Comparison of ENCODE assay signal across 1 cellular context in genomic region chr12:751192-751827, GRCh38.
TF ChIP-seq lines count a peak whose summit lies in the region.

No MANE protein-coding gene starts in this region.

TF ChIP-seq in K562, 482 proteins besides CTCF, POLR2A, EP300 and RAD21 (continued from another document and continues in another):
- TF ChIP-seq TOE1 (IDR thresholded peaks at IDR 0.05; ENCODE audit: borderline replicate concordance), result peak; percentile 59; the same call in 1 of the 2 replicates
- no peak for TF ChIP-seq TOE1 (CRISPR knock-in tag; IDR thresholded peaks at IDR 0.05; ENCODE audit: borderline replicate concordance, low read depth)
- TF ChIP-seq PYGO2 (tag; IDR thresholded peaks at IDR 0.05), result no peak
- no peak for TF ChIP-seq RREB1 (CRISPR knock-in tag; IDR thresholded peaks at IDR 0.05)
- TF ChIP-seq TRIM24 (IDR thresholded peaks at IDR 0.05), result peak in 1 of 2 experiments; percentile 54; a peak in 2 of 4 replicates
- no peak for TF ChIP-seq THAP7 (CRISPR knock-in tag; IDR thresholded peaks at IDR 0.05)
- 0 out of 2 replicates have a peak, but pooled peaks have one; percentile 56 for TF ChIP-seq MTA1 (IDR thresholded peaks at IDR 0.05; ENCODE audit: borderline replicate concordance)
- TF ChIP-seq HNRNPL (IDR thresholded peaks at IDR 0.05; ENCODE audit: low read depth, low read length), result no peak
- TF ChIP-seq NFE2 (IDR thresholded peaks at IDR 0.05; ENCODE audit: low read depth), result no peak
- TF ChIP-seq FOXK2 (conservative IDR thresholded peaks at IDR 0.05 in 1 of 2, IDR thresholded peaks at IDR 0.05 in 1 of 2; ENCODE audit: low read depth in 2 of 2), result no peak
- TF ChIP-seq CREM (IDR thresholded peaks at IDR 0.05; ENCODE audit: low read depth), result peak; percentile 75; the same call in 1 of the 2 replicates
- TF ChIP-seq NFIC (IDR thresholded peaks at IDR 0.05), result peak; percentile 40; the same call in 1 of the 2 replicates
- 0 out of 2 replicates have a peak, but pooled peaks have one; percentile 38 for TF ChIP-seq CREB1 (IDR thresholded peaks at IDR 0.05)
- peak; percentile 44; the same call in 1 of the 2 replicates for TF ChIP-seq CREB1 (CRISPR knock-in tag; IDR thresholded peaks at IDR 0.05)
- no peak for TF ChIP-seq SNAPC5 (CRISPR knock-in tag; IDR thresholded peaks at IDR 0.05)
- TF ChIP-seq RBM17 (IDR thresholded peaks at IDR 0.05; ENCODE audit: borderline replicate concordance, low read depth, low read length), result no peak
- no peak for TF ChIP-seq HOMEZ (CRISPR knock-in tag; IDR thresholded peaks at IDR 0.05)
- peak; percentile 56 for TF ChIP-seq E2F8 (IDR thresholded peaks at IDR 0.05; ENCODE audit: low read depth, partially characterized antibody)
- peak in 1 of 2 experiments; percentile 93; a peak in 1 of 4 replicates for TF ChIP-seq TEAD1 (CRISPR knock-in tag; IDR thresholded peaks at IDR 0.05)
- no peak for TF ChIP-seq ZNF280A (IDR thresholded peaks at IDR 0.05; ENCODE audit: low read depth, partially characterized antibody)
- TF ChIP-seq ZNF431 (CRISPR knock-in tag; IDR thresholded peaks at IDR 0.05), result peak; percentile 71; the same call in 1 of the 2 replicates
- TF ChIP-seq ZNF639 (CRISPR knock-in tag; conservative IDR thresholded peaks at IDR 0.05 in 1 of 2, IDR thresholded peaks at IDR 0.05 in 1 of 2), result no peak; a peak in 1 of 4 replicates
- TF ChIP-seq ZHX1 (conservative IDR thresholded peaks at IDR 0.05; ENCODE audit: low read length), result no peak
- no peak for TF ChIP-seq ELK1 (CRISPR knock-in tag; IDR thresholded peaks at IDR 0.05)
- no peak for TF ChIP-seq ELF4 (CRISPR knock-in tag; IDR thresholded peaks at IDR 0.05)
- no peak for TF ChIP-seq CLOCK (CRISPR knock-in tag; IDR thresholded peaks at IDR 0.05; ENCODE audit: borderline replicate concordance)
- TF ChIP-seq BRD9 (IDR thresholded peaks at IDR 0.05; ENCODE audit: low read depth, partially characterized antibody), result no peak
- TF ChIP-seq ZBTB9 (CRISPR knock-in tag; IDR thresholded peaks at IDR 0.05), result no peak
- no peak for TF ChIP-seq HDGF (IDR thresholded peaks at IDR 0.05)
- TF ChIP-seq ZFX (CRISPR knock-in tag; IDR thresholded peaks at IDR 0.05), result peak; percentile 61
- TF ChIP-seq NEUROD1 (IDR thresholded peaks at IDR 0.05; ENCODE audit: borderline replicate concordance, low read depth, low read length, partially characterized antibody), result peak; percentile 28
- TF ChIP-seq KDM1A (IDR thresholded peaks at IDR 0.05), result peak in 1 of 2 experiments; percentile 11; a peak in 1 of 4 replicates
- TF ChIP-seq EHMT2 (IDR thresholded peaks at IDR 0.05), result peak; percentile 57; the same call in 1 of the 2 replicates
- TF ChIP-seq CBX3 (IDR thresholded peaks at IDR 0.05; ENCODE audit: borderline replicate concordance in 1 of 2, low read length in 2 of 2), result peak in 1 of 2 experiments; percentile 69; a peak in 1 of 3 replicates
- TF ChIP-seq ZNF507 (tag; conservative IDR thresholded peaks at IDR 0.05), result no peak
